Comparison of ENCODE assay signal across 1 cellular context in genomic region chr5:111211341-111211740, GRCh38.
TF ChIP-seq lines count a peak whose summit lies in the region.

No MANE protein-coding gene starts in this region.

TF ChIP-seq in WTC11, 78 proteins besides CTCF, POLR2A, EP300 and RAD21 (continued from another document):
- TF ChIP-seq CDX4 (CRISPR knock-in tag; IDR thresholded peaks at IDR 0.05; ENCODE audit: borderline replicate concordance) (no peak), SOX15 (CRISPR knock-in tag; IDR thresholded peaks at IDR 0.05) (no peak), NFYB (CRISPR knock-in tag; conservative IDR thresholded peaks at IDR 0.05; ENCODE audit: low read depth) (no peak), GTF2I (CRISPR knock-in tag; conservative IDR thresholded peaks at IDR 0.05) (no peak), ETV6 (CRISPR knock-in tag; IDR thresholded peaks at IDR 0.05) (no peak), MAX (CRISPR knock-in tag; IDR thresholded peaks at IDR 0.05) (no peak), ZNF232 (CRISPR knock-in tag; IDR thresholded peaks at IDR 0.05) (no peak), NFATC4 (CRISPR knock-in tag; IDR thresholded peaks at IDR 0.05) (no peak), JUN (CRISPR knock-in tag; IDR thresholded peaks at IDR 0.05) (no peak), TEAD4 (CRISPR knock-in tag; IDR thresholded peaks at IDR 0.05) (no peak), ZNF425 (CRISPR knock-in tag; conservative IDR thresholded peaks at IDR 0.05) (no peak), ZMAT4 (CRISPR knock-in tag; IDR thresholded peaks at IDR 0.05) (no peak), MXD4 (CRISPR knock-in tag; IDR thresholded peaks at IDR 0.05; ENCODE audit: borderline replicate concordance) (no peak), KAT7 (CRISPR knock-in tag; IDR thresholded peaks at IDR 0.05; ENCODE audit: borderline replicate concordance) (no peak), SMAD4 (CRISPR knock-in tag; IDR thresholded peaks at IDR 0.05) (no peak)
